Comparison of ENCODE assay signal across 10 cellular contexts in genomic region chrX:129876734-129877395, GRCh38. TPM values are rescaled to one million over a fixed set of nuclear protein-coding genes. Genes with fewer than 3 reads are reported as not detected.
DNase-seq lines count a peak whose midpoint lies in the region; ATAC-seq and TF ChIP-seq lines count a peak whose summit lies in the region.
"Had no signal": no experiment of that assay in that cellular context is flagged by ENCODE, and none has a peak within 500 bp of the region (broad histone marks: within the 10 kb centered on the region; RNA-seq: fewer than 3 reads in every experiment).

No MANE protein-coding gene starts in this region.

- TF ChIP-seq CTCF in astrocyte of the cerebellum (IDR thresholded peaks at IDR 0.05; ENCODE audit: low read depth, low read length, missing control alignments) = no peak

- no peaks in the 10 kb centered on the region for H3K36me3 ChIP-seq in mesendoderm (ENCODE audit: control insufficient read depth, insufficient read depth, low read length)
- no peaks in the 10 kb centered on the region for H3K36me3 ChIP-seq in CD8-positive, alpha-beta memory T cell (ENCODE audit: insufficient read depth, low read length)
- H3K36me3 ChIP-seq: esophagus muscularis mucosa had no signal

- H3K9me3 ChIP-seq in CD8-positive, alpha-beta memory T cell (ENCODE audit: low read length) = no peaks in the 10 kb centered on the region
- H3K9me3 ChIP-seq: esophagus muscularis mucosa had no signal

- WGBS in mesendoderm (ENCODE audit: extremely low coverage, insufficient coverage, low lambda C conversion rate) = no CpG with 5 or more reads among the region's 5 CpGs

- H2AK5ac ChIP-seq in mesendoderm (ENCODE audit: low read length) = no peak overlapping the region

- no peaks in the 10 kb centered on the region for H3K79me1 ChIP-seq in mesendoderm (ENCODE audit: low read length)

- H3K36me3 Mint-ChIP-seq in CD8-positive, alpha-beta memory T cell = no peaks in the 10 kb centered on the region

- ATAC-seq in GM21423 (IDR thresholded peaks at IDR 0.05; ENCODE audit: unreplicated experiment) = no peak

- H3K4me2 ChIP-seq in mesendoderm (ENCODE audit: low read length) = no peak overlapping the region

- no peak overlapping the region for H3K4ac ChIP-seq in mesendoderm (ENCODE audit: low read depth, low read length)

- H3K4me1 ChIP-seq in mesendoderm (ENCODE audit: control insufficient read depth, low read depth, low read length) = no peaks in the 10 kb centered on the region
- H3K4me1 ChIP-seq in CD8-positive, alpha-beta memory T cell (ENCODE audit: insufficient read depth, low read length) = no peaks in the 10 kb centered on the region
- H3K4me1 ChIP-seq: esophagus muscularis mucosa had no signal

- H3K4me1 Mint-ChIP-seq in CD8-positive, alpha-beta memory T cell = no peaks in the 10 kb centered on the region

- H3K9ac ChIP-seq in mesendoderm (ENCODE audit: low read length) = no peak overlapping the region

- H3K27ac Mint-ChIP-seq in CD8-positive, alpha-beta memory T cell = peak overlapping the region in 1 of 8 donors; percentile 40
- H3K27ac Mint-ChIP-seq: T-helper 1 cell treated with Interleukin-12 subunit alpha and Interleukin-12 subunit beta and Interleukin-4 antibody, amounts not matched to agents 30 μg/mL and 1 μg/mL, for 36 hours had no signal

- H3K27ac ChIP-seq in mesendoderm (ENCODE audit: low read depth, low read length) = no peak overlapping the region
- no peak overlapping the region for H3K27ac ChIP-seq in CD8-positive, alpha-beta memory T cell (ENCODE audit: low read depth, low read length)
- H3K27ac ChIP-seq: esophagus muscularis mucosa had no signal

- no peak overlapping the region for H2BK120ac ChIP-seq in mesendoderm (ENCODE audit: low read depth, low read length)

- H2BK15ac ChIP-seq in mesendoderm (replicated peaks; ENCODE audit: low read depth) = no peak overlapping the region

- H3K4me3 ChIP-seq in astrocyte of the cerebellum (ENCODE audit: low read depth, low read length) (no peak overlapping the region), mesendoderm (ENCODE audit: low read length) (no peak overlapping the region)
- H3K4me3 ChIP-seq in CD8-positive, alpha-beta memory T cell (ENCODE audit: low read length) = no peak overlapping the region
- H3K4me3 ChIP-seq: esophagus muscularis mucosa had no signal

- no peak overlapping the region for H4K8ac ChIP-seq in mesendoderm (ENCODE audit: low read depth, low read length)

- DNase-seq in GM03348 (ENCODE audit: low spot score) = peak; percentile 15
- peak; percentile 85 for DNase-seq in NCI-H2029 (lab: John Stamatoyannopoulos, UW)
- peak; percentile 64 for DNase-seq in astrocyte of the cerebellum (ENCODE audit: low read depth)
- DNase-seq in mesendoderm = peak; percentile 71
- no peak for DNase-seq in ureter (ENCODE audit: low spot score)
- DNase-seq in CD8-positive, alpha-beta memory T cell = no peak
- no peak for DNase-seq in NCI-H1694 (lab: John Stamatoyannopoulos, UW)

- H3K27me3 Mint-ChIP-seq in CD8-positive, alpha-beta memory T cell = peaks cover 0 to 4% of the 10 kb centered on the region in 2 donors

- H3K23ac ChIP-seq in mesendoderm (ENCODE audit: low read length) = no peak overlapping the region

- no peaks in the 10 kb centered on the region for H3K79me2 ChIP-seq in mesendoderm (ENCODE audit: control insufficient read depth, insufficient read depth, low read length)

- in situ Hi-C loops in astrocyte of the cerebellum (cut with HindIII; ENCODE audit: low sequenced_read_pairs) = no loop called here

- no peaks in the 10 kb centered on the region for H3K27me3 ChIP-seq in mesendoderm (ENCODE audit: insufficient read depth, low read length, poor library complexity)
- H3K27me3 ChIP-seq in CD8-positive, alpha-beta memory T cell (ENCODE audit: insufficient read depth, low read length, poor library complexity, severe bottlenecking) = no peaks in the 10 kb centered on the region
- H3K27me3 ChIP-seq: esophagus muscularis mucosa had no signal

- H3K4me3 Mint-ChIP-seq in CD8-positive, alpha-beta memory T cell = no peak overlapping the region
- H3K4me3 Mint-ChIP-seq: T-helper 1 cell treated with Interleukin-12 subunit alpha and Interleukin-12 subunit beta and Interleukin-4 antibody, amounts not matched to agents 30 μg/mL and 1 μg/mL, for 36 hours had no signal

- peaks cover 0 to 2% (median 0%) of the 10 kb centered on the region in 5 donors for H3K9me3 Mint-ChIP-seq in CD8-positive, alpha-beta memory T cell
- H3K9me3 Mint-ChIP-seq: T-helper 1 cell treated with Interleukin-12 subunit alpha and Interleukin-12 subunit beta and Interleukin-4 antibody, amounts not matched to agents 30 μg/mL and 1 μg/mL, for 36 hours had no signal

- H2BK5ac ChIP-seq in mesendoderm (ENCODE audit: low read length) = no peak overlapping the region

- H3K18ac ChIP-seq in mesendoderm (ENCODE audit: low read length) = no peak overlapping the region

- no peak overlapping the region for H3K56ac ChIP-seq in mesendoderm (ENCODE audit: low read length)

- H4K5ac ChIP-seq in mesendoderm (ENCODE audit: low read length) = no peak overlapping the region

- POLR2A ChIA-PET in CD8-positive, alpha-beta memory T cell (lab: Charles Lee) = interaction anchor here (0.7 kb wide), 1 partner anchor 262 kb away, joined by 3 read pairs; no protein-coding TSS in a partner anchor

- CTCF ChIA-PET in CD8-positive, alpha-beta memory T cell (lab: Charles Lee) = no interaction called here

RNA-seq across cellular contexts. Expression of gene UTP14A, which starts 29.1 kb away (rescaled TPM):
- polyA plus RNA-seq in mesendoderm (2013, experiment 1 of 2) = 39.6 TPM
- polyA plus RNA-seq in mesendoderm (2013, experiment 2 of 2) = 39.6 TPM
- total RNA-seq in ureter = 23.3 TPM
- 10 to 100 TPM; 62.1 to 66.8 TPM for total RNA-seq in CD8-positive, alpha-beta memory T cell
- polyA plus RNA-seq in CD8-positive, alpha-beta memory T cell = 12.5 TPM

RNA-seq across cellular contexts. Expression of gene ZDHHC9, which starts 33.2 kb away (rescaled TPM):
- polyA plus RNA-seq in mesendoderm (2013, experiment 1 of 2) = 29.1 TPM
- 29.2 TPM for polyA plus RNA-seq in mesendoderm (2013, experiment 2 of 2)
- 34.3 TPM for total RNA-seq in ureter
- total RNA-seq in CD8-positive, alpha-beta memory T cell = 10 to 100 TPM; 10.4 to 11.5 TPM
- 4.6 TPM for polyA plus RNA-seq in CD8-positive, alpha-beta memory T cell

Comparison
In these comparisons a context has a peak if more than half of its experiments do, and no peak if none do; other contexts are left out.
1. DNase-seq: peak in GM03348 (single experiment), NCI-H2029 (single experiment), astrocyte of the cerebellum (single experiment) and mesendoderm (single experiment); none in ureter (single experiment), CD8-positive, alpha-beta memory T cell (0 of 5) and NCI-H1694 (single experiment).